In the genomic region with DNA sequence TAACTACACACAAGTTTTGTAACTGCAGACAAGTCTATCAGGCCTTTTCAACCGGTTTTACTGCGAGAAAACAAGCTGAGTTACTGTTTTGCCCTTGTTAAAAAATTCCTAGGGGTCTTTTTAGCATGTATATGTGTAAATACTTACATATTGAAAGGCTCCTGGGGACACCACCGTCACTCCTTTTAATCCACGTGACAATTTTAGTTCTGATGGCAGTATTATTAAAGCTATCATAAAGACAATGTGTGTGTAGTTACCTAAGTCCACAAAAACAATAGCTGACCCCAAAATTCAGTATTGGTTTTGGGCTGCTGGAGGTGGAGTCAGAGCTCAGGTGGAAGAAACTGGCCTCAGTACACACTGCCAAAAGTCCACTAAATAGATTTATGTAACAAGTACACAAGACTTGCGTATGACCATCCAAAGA, we compare ENCODE assay signal across 8 cellular contexts. TPM values are rescaled to one million over a fixed set of nuclear protein-coding genes. Genes with fewer than 3 reads are reported as not detected.
DNase-seq lines count a peak whose midpoint lies in the region; ATAC-seq, FAIRE-seq and TF ChIP-seq lines count a peak whose summit lies in the region.

No MANE protein-coding gene starts in this region.

- DNase-seq in GM12892 (ENCODE audit: insufficient read length) (no peak), NCI-H146 treated with DMSO at 0.1 percent for 48 hours (lab: John Stamatoyannopoulos, UW; ENCODE audit: unreplicated experiment) (peak; percentile 75), choroid plexus epithelial cell (ENCODE audit: low read depth) (no peak), gastrocnemius medialis (no peak), kidney glomerular epithelial cell (lab: John Stamatoyannopoulos, UW) (no peak), A172 (ENCODE audit: low spot score) (no peak), right atrium auricular region (ENCODE audit: low spot score) (no peak)

- peak; percentile 3; the same call in 1 of the 2 replicates for TF ChIP-seq POLR2A in GM12892 (IDR thresholded peaks at IDR 0.05; ENCODE audit: low read depth, low read length)
- no peak for TF ChIP-seq POLR2A in gastrocnemius medialis (IDR thresholded peaks at IDR 0.05)

- H3K4me3 ChIP-seq in choroid plexus epithelial cell (ENCODE audit: low read depth, low read length), result peak overlapping the region; percentile 66
- H3K4me3 ChIP-seq in neuron (ENCODE audit: low read length), result peak overlapping the region; percentile 48
- peak overlapping the region in 1 of 4 donors; percentile 68 for H3K4me3 ChIP-seq in gastrocnemius medialis
- no peak overlapping the region for H3K4me3 ChIP-seq in right atrium auricular region

- ATAC-seq in gastrocnemius medialis, result no peak

- no peak overlapping the region for H2AFZ ChIP-seq in neuron (ENCODE audit: low read depth, low read length)

- intact Hi-C loops in gastrocnemius medialis (cut with DNase I; ENCODE audit: low total_unique reads), result no loop called here

- H3K36me3 ChIP-seq in neuron (ENCODE audit: insufficient read depth, low read length) (no peaks in the 10 kb centered on the region), gastrocnemius medialis (no peaks in the 10 kb centered on the region), right atrium auricular region (no peaks in the 10 kb centered on the region)

- no peak for FAIRE-seq in GM12892 (lab: Jason Lieb, UNC)

- in situ Hi-C loops in gastrocnemius medialis (cut with MboI; ENCODE audit: low sequenced_read_pairs in 4 of 4), result loop anchor here (10.0 to 25.0 kb wide), 4 partner anchors 69 to 1791 kb away; a partner anchor contains a TSS

- H3K27ac ChIP-seq in gastrocnemius medialis (no peak overlapping the region), right atrium auricular region (no peak overlapping the region)

- TF ChIP-seq CTCF in choroid plexus epithelial cell (conservative IDR thresholded peaks at IDR 0.05; ENCODE audit: low read depth, low read length) (no peak), gastrocnemius medialis (IDR thresholded peaks at IDR 0.05 in 4 of 5, conservative IDR thresholded peaks at IDR 0.05 in 1 of 5) (no peak), right atrium auricular region (IDR thresholded peaks at IDR 0.05) (no peak)

- H3K9me3 ChIP-seq in neuron (ENCODE audit: low read length) (no peaks in the 10 kb centered on the region), gastrocnemius medialis (no peaks in the 10 kb centered on the region), right atrium auricular region (no peaks in the 10 kb centered on the region)

- H3K4me1 ChIP-seq in neuron (ENCODE audit: insufficient read depth, low read length), result no peaks in the 10 kb centered on the region
- peaks cover 11 to 13% of the 10 kb centered on the region in 2 donors for H3K4me1 ChIP-seq in gastrocnemius medialis
- H3K4me1 ChIP-seq in right atrium auricular region, result peaks cover 0 to 21% of the 10 kb centered on the region in 2 donors

- no peaks in the 10 kb centered on the region for H3K27me3 ChIP-seq in neuron (ENCODE audit: insufficient read depth, low read length)
- H3K27me3 ChIP-seq in gastrocnemius medialis, result peaks cover 0 to 32% (median 0%) of the 10 kb centered on the region in 3 donors
- H3K27me3 ChIP-seq in right atrium auricular region, result no peaks in the 10 kb centered on the region

RNA-seq across cellular contexts. Expression of gene HFE, which starts 41.3 kb away (rescaled TPM):
- polyA plus RNA-seq in GM12892 (2012; ENCODE audit: missing spikeins), result 4.4 TPM
- total RNA-seq in gastrocnemius medialis, result 1 to 10 TPM in 3 of 4 donors, under 1 TPM in 1; 0.10 to 2.0 (median 1.6) TPM
- total RNA-seq in A172 (2014; rRNA removed; shearing (Covaris generic)), result 15.6 and 17.0 TPM in 2 replicates
- total RNA-seq in right atrium auricular region, result 1 to 10 TPM; 3.1 to 6.4 TPM

Comparison
In these comparisons a context has a peak if more than half of its experiments do, and no peak if none do; other contexts are left out.
1. H3K4me3 ChIP-seq: peak in choroid plexus epithelial cell (single experiment) and neuron (single experiment); none in right atrium auricular region (0 of 2).